In the genomic region with DNA sequence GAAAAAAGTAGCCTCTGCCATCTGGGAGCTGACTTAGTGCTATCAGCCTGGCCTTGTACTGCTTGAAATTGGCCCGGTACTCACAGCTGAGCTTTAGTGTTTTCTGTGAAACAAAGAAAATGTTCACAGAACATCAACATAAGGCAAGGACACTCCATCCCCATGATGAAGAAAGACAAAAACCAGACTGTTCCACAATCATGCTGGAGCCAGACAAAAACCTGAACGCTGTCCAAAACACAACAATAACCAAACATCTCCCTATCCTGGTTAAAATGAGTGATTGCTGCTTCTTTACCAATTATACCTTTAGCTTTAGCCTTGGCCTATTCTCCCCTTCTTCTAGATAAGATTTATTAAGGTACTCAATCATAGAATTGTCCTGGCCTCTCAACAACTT, we compare ENCODE assay signal across 7 cellular contexts.
"Had no signal": no experiment of that assay in that cellular context is flagged by ENCODE, and none has a peak within 500 bp of the region (broad histone marks: within the 10 kb centered on the region; RNA-seq: fewer than 3 reads in every experiment).

No MANE protein-coding gene starts in this region.

- H3K4me3 ChIP-seq: GM23338 had no signal

- H3K27ac ChIP-seq: HL-60 had no signal

- DNase-seq: H9, HCEC 1CT had no signal

- FAIRE-seq: H1, H54, HepG2 had no signal
